In genomic region chr2:38038682-38039081, GRCh38 we compare ENCODE assay signal across 10 cellular contexts. TPM values are rescaled to one million over a fixed set of nuclear protein-coding genes. Genes with fewer than 3 reads are reported as not detected.
A peak's percentile ranks its signal among the peaks of the same experiment; 100 is the strongest.
DNase-seq lines count a peak whose midpoint lies in the region; ATAC-seq and TF ChIP-seq lines count a peak whose summit lies in the region.
"Had no signal": no experiment of that assay in that cellular context is flagged by ENCODE, and none has a peak within 500 bp of the region (broad histone marks: within the 10 kb centered on the region; RNA-seq: fewer than 3 reads in every experiment).

No MANE protein-coding gene starts in this region.

- H3K27me3 Mint-ChIP-seq in osteocyte (ENCODE audit: unreplicated experiment): peaks cover 21% of the 10 kb centered on the region
- peaks cover 87% of the 10 kb centered on the region for H3K27me3 Mint-ChIP-seq in activated naive CD8-positive, alpha-beta T cell treated with anti-CD3 and anti-CD28 coated beads for 36 hours

- peak; percentile 9 for ATAC-seq in HG02885 (IDR thresholded peaks at IDR 0.05; ENCODE audit: poor library complexity, unreplicated experiment)

- peaks cover 3% of the 10 kb centered on the region for H3K36me3 Mint-ChIP-seq in osteocyte (ENCODE audit: unreplicated experiment)
- peaks cover 3% of the 10 kb centered on the region for H3K36me3 Mint-ChIP-seq in activated naive CD8-positive, alpha-beta T cell treated with anti-CD3 and anti-CD28 coated beads for 36 hours
- H3K36me3 Mint-ChIP-seq: activated naive CD4-positive, alpha-beta T cell treated with anti-CD3 and anti-CD28 coated beads, Interleukin-2, amount 10 ng/mL, durations not matched to agents 7 days and 5 days had no signal

- H3K4me3 ChIP-seq in epithelial cell of proximal tubule (ENCODE audit: low read depth, low read length): peak overlapping the region; percentile 44

- DNase-seq in Ammon's horn (ENCODE audit: low spot score) (peak; percentile 22), epithelial cell of proximal tubule (ENCODE audit: low read depth) (no peak), osteocyte (ENCODE audit: extremely low spot score, unreplicated experiment) (no peak), cortex of kidney (lab: John Stamatoyannopoulos, UW) (no peak), hippocampal formation (lab: John Stamatoyannopoulos, UW) (no peak), NOMO-1 (lab: John Stamatoyannopoulos, UW; ENCODE audit: unreplicated experiment in 2 of 2) (no peak)
- no peak for DNase-seq in activated naive CD8-positive, alpha-beta T cell treated with anti-CD3 and anti-CD28 coated beads for 36 hours
- DNase-seq: activated naive CD4-positive, alpha-beta T cell treated with anti-CD3 and anti-CD28 coated beads, Interleukin-2, amount 10 ng/mL, durations not matched to agents 7 days and 5 days; COR-L47 had no signal

- peak overlapping the region; percentile 45 for H3K4me3 Mint-ChIP-seq in osteocyte (ENCODE audit: unreplicated experiment)
- H3K4me3 Mint-ChIP-seq in activated naive CD8-positive, alpha-beta T cell treated with anti-CD3 and anti-CD28 coated beads for 36 hours: no peak overlapping the region

- H3K27ac Mint-ChIP-seq in osteocyte (ENCODE audit: unreplicated experiment): no peak overlapping the region
- H3K27ac Mint-ChIP-seq in activated naive CD8-positive, alpha-beta T cell treated with anti-CD3 and anti-CD28 coated beads for 36 hours: no peak overlapping the region
- H3K27ac Mint-ChIP-seq: activated naive CD4-positive, alpha-beta T cell treated with anti-CD3 and anti-CD28 coated beads, Interleukin-2, amount 10 ng/mL, durations not matched to agents 7 days and 5 days had no signal

- TF ChIP-seq CTCF in epithelial cell of proximal tubule (conservative IDR thresholded peaks at IDR 0.05; ENCODE audit: low read depth, low read length) (no peak), osteocyte (IDR thresholded peaks at IDR 0.05) (no peak)

- H3K9me3 Mint-ChIP-seq in osteocyte (ENCODE audit: unreplicated experiment): peaks cover 13% of the 10 kb centered on the region
- peaks cover 7% of the 10 kb centered on the region for H3K9me3 Mint-ChIP-seq in activated naive CD8-positive, alpha-beta T cell treated with anti-CD3 and anti-CD28 coated beads for 36 hours
- H3K9me3 Mint-ChIP-seq: activated naive CD4-positive, alpha-beta T cell treated with anti-CD3 and anti-CD28 coated beads, Interleukin-2, amount 10 ng/mL, durations not matched to agents 7 days and 5 days had no signal

- H3K4me1 Mint-ChIP-seq in osteocyte (ENCODE audit: unreplicated experiment): peaks cover 13% of the 10 kb centered on the region
- peaks cover 10% of the 10 kb centered on the region for H3K4me1 Mint-ChIP-seq in activated naive CD8-positive, alpha-beta T cell treated with anti-CD3 and anti-CD28 coated beads for 36 hours

RNA-seq across cellular contexts. Expression of gene CYP1B1, which starts 37.3 kb away (rescaled TPM):
- total RNA-seq in epithelial cell of proximal tubule (5.4 and 17.5 TPM in 2 replicates), osteocyte (137 and 145 TPM in 2 replicates)
- 10 to 100 TPM; 21.7 to 23.5 TPM for total RNA-seq in activated naive CD8-positive, alpha-beta T cell treated with anti-CD3 and anti-CD28 coated beads for 36 hours
